ENCODE assay signal across 18 cellular contexts in genomic region chr17:44079877-44080821, GRCh38. TPM values are rescaled to one million over a fixed set of nuclear protein-coding genes. Genes with fewer than 3 reads are reported as not detected.
DNase-seq lines count a peak whose midpoint lies in the region; ATAC-seq lines count a peak whose summit lies in the region.
"Had no signal": no experiment of that assay in that cellular context is flagged by ENCODE, and none has a peak within 500 bp of the region (broad histone marks: within the 10 kb centered on the region; RNA-seq: fewer than 3 reads in every experiment).

No MANE protein-coding gene starts in this region.

- H3K4me3 Mint-ChIP-seq in stimulated activated naive CD8-positive, alpha-beta T cell treated with anti-CD3 and anti-CD28 coated beads, Interleukin-15, Interleukin-2, amounts not matched to agents 100 ng/mL and 50 ng/mL, for 24 hours = no peak overlapping the region
- H3K4me3 Mint-ChIP-seq in stimulated activated naive CD8-positive, alpha-beta T cell treated with anti-CD3 and anti-CD28 coated beads, Interleukin-15, amount 100 ng/mL, for 72 hours = no peak overlapping the region
- H3K4me3 Mint-ChIP-seq in T-cell (no peak overlapping the region), memory B cell (no peak overlapping the region)
- H3K4me3 Mint-ChIP-seq: T-helper 1 cell treated with Interleukin-12 subunit alpha and Interleukin-12 subunit beta and Interleukin-4 antibody, amounts not matched to agents 30 μg/mL and 1 μg/mL, for 36 hours had no signal

- no peaks in the 10 kb centered on the region for H3K27me3 Mint-ChIP-seq in stimulated activated naive CD8-positive, alpha-beta T cell treated with anti-CD3 and anti-CD28 coated beads, Interleukin-15, Interleukin-2, amounts not matched to agents 100 ng/mL and 50 ng/mL, for 24 hours
- no peaks in the 10 kb centered on the region for H3K27me3 Mint-ChIP-seq in stimulated activated naive CD8-positive, alpha-beta T cell treated with anti-CD3 and anti-CD28 coated beads, Interleukin-15, amount 100 ng/mL, for 72 hours
- no peaks in the 10 kb centered on the region for H3K27me3 Mint-ChIP-seq in T-cell
- H3K27me3 Mint-ChIP-seq in memory B cell = no peaks in the 10 kb centered on the region

- POLR2A ChIA-PET in T-cell (lab: Charles Lee) = no interaction called here

- no peak for DNase-seq in stimulated activated naive CD8-positive, alpha-beta T cell treated with anti-CD3 and anti-CD28 coated beads, Interleukin-15, amount 100 ng/mL, for 72 hours
- DNase-seq in T-cell (no peak), memory B cell (ENCODE audit: low spot score in 2 of 2) (no peak), foreskin melanocyte (no peak), activated T-cell treated with anti-CD3 and anti-CD28 coated beads for 4 hours (no peak), NCI-H2227 treated with DMSO at 0.1 percent for 48 hours (lab: John Stamatoyannopoulos, UW) (no peak)
- no peak for DNase-seq in stimulated activated CD4-positive, alpha-beta T cell treated with anti-CD3 and anti-CD28 coated beads, Interleukin-2, amount 100 ng/mL, for 48 hours
- DNase-seq: activated effector memory CD4-positive, alpha-beta T cell treated with anti-CD3 and anti-CD28 coated beads, Interleukin-2, amount 50 U/mL, for 16 hours; anterior cingulate cortex; Calu3; hypothalamus; KBM-7; midbrain; NCI-H1105 treated with DMSO at 0.1 percent for 48 hours; NCI-H2171 treated with DMSO at 0.1 percent for 48 hours; RPMI8226 had no signal

- peaks cover 17% of the 10 kb centered on the region for H3K36me3 Mint-ChIP-seq in stimulated activated naive CD8-positive, alpha-beta T cell treated with anti-CD3 and anti-CD28 coated beads, Interleukin-15, Interleukin-2, amounts not matched to agents 100 ng/mL and 50 ng/mL, for 24 hours (ENCODE audit: low read depth)
- H3K36me3 Mint-ChIP-seq in T-cell = peaks cover 25% of the 10 kb centered on the region
- peaks cover 27% of the 10 kb centered on the region for H3K36me3 Mint-ChIP-seq in memory B cell

- no peak for ATAC-seq in stimulated activated naive CD8-positive, alpha-beta T cell treated with anti-CD3 and anti-CD28 coated beads, Interleukin-15, amount 100 ng/mL, for 72 hours
- ATAC-seq in T-cell (replicated peaks in 1 of 4) = peak in 1 of 4 experiments; percentile 6
- peak; percentile 32 for ATAC-seq in memory B cell (ENCODE audit: low read depth)

- H3K27ac Mint-ChIP-seq in stimulated activated naive CD8-positive, alpha-beta T cell treated with anti-CD3 and anti-CD28 coated beads, Interleukin-15, Interleukin-2, amounts not matched to agents 100 ng/mL and 50 ng/mL, for 24 hours = peak overlapping the region; percentile 59
- no peak overlapping the region for H3K27ac Mint-ChIP-seq in stimulated activated naive CD8-positive, alpha-beta T cell treated with anti-CD3 and anti-CD28 coated beads, Interleukin-15, amount 100 ng/mL, for 72 hours
- H3K27ac Mint-ChIP-seq in T-cell (peak overlapping the region; percentile 19 to 28), memory B cell (peak overlapping the region; percentile 15)
- H3K27ac Mint-ChIP-seq: T-helper 1 cell treated with Interleukin-12 subunit alpha and Interleukin-12 subunit beta and Interleukin-4 antibody, amounts not matched to agents 30 μg/mL and 1 μg/mL, for 36 hours had no signal

- no peaks in the 10 kb centered on the region for H3K9me3 Mint-ChIP-seq in stimulated activated naive CD8-positive, alpha-beta T cell treated with anti-CD3 and anti-CD28 coated beads, Interleukin-15, Interleukin-2, amounts not matched to agents 100 ng/mL and 50 ng/mL, for 24 hours
- H3K9me3 Mint-ChIP-seq in stimulated activated naive CD8-positive, alpha-beta T cell treated with anti-CD3 and anti-CD28 coated beads, Interleukin-15, amount 100 ng/mL, for 72 hours = no peaks in the 10 kb centered on the region
- H3K9me3 Mint-ChIP-seq in T-cell (no peaks in the 10 kb centered on the region), memory B cell (no peaks in the 10 kb centered on the region)
- H3K9me3 Mint-ChIP-seq: T-helper 1 cell treated with Interleukin-12 subunit alpha and Interleukin-12 subunit beta and Interleukin-4 antibody, amounts not matched to agents 30 μg/mL and 1 μg/mL, for 36 hours had no signal

- CTCF ChIA-PET in T-cell (lab: Charles Lee) = no interaction called here

- peaks cover 3% of the 10 kb centered on the region for H3K4me1 Mint-ChIP-seq in stimulated activated naive CD8-positive, alpha-beta T cell treated with anti-CD3 and anti-CD28 coated beads, Interleukin-15, Interleukin-2, amounts not matched to agents 100 ng/mL and 50 ng/mL, for 24 hours (ENCODE audit: low read depth)
- no peaks in the 10 kb centered on the region for H3K4me1 Mint-ChIP-seq in stimulated activated naive CD8-positive, alpha-beta T cell treated with anti-CD3 and anti-CD28 coated beads, Interleukin-15, amount 100 ng/mL, for 72 hours
- H3K4me1 Mint-ChIP-seq in T-cell = no peaks in the 10 kb centered on the region
- H3K4me1 Mint-ChIP-seq in memory B cell = no peaks in the 10 kb centered on the region

RNA-seq across cellular contexts. Expression of gene G6PC3, which starts 9.6 kb away (rescaled TPM):
- total RNA-seq in T-cell = 10 to 100 TPM in 4 of 5 donors, 1 to 10 TPM in 1; 9.4 to 19.0 (median 16.2) TPM

RNA-seq across cellular contexts. Expression of gene LSM12, which starts 13.7 kb away (rescaled TPM):
- 10 to 100 TPM; 29.4 to 39.0 (median 37.1) TPM for total RNA-seq in T-cell

RNA-seq across cellular contexts. Expression of gene HDAC5, which starts 43.3 kb away (rescaled TPM):
- total RNA-seq in T-cell = 10 to 100 TPM; 68.6 to 81.4 (median 72.8) TPM

Comparison
In these comparisons a context has a peak if more than half of its experiments do, and no peak if none do; other contexts are left out.
1. H3K27ac Mint-ChIP-seq: peak in stimulated activated naive CD8-positive, alpha-beta T cell treated with anti-CD3 and anti-CD28 coated beads, Interleukin-15, Interleukin-2, amounts not matched to agents 100 ng/mL and 50 ng/mL, for 24 hours (single experiment), T-cell (2 of 2) and memory B cell (single experiment); none in stimulated activated naive CD8-positive, alpha-beta T cell treated with anti-CD3 and anti-CD28 coated beads, Interleukin-15, amount 100 ng/mL, for 72 hours (0 of 2).